ENCODE assay signal across 8 cellular contexts in the genomic region with DNA sequence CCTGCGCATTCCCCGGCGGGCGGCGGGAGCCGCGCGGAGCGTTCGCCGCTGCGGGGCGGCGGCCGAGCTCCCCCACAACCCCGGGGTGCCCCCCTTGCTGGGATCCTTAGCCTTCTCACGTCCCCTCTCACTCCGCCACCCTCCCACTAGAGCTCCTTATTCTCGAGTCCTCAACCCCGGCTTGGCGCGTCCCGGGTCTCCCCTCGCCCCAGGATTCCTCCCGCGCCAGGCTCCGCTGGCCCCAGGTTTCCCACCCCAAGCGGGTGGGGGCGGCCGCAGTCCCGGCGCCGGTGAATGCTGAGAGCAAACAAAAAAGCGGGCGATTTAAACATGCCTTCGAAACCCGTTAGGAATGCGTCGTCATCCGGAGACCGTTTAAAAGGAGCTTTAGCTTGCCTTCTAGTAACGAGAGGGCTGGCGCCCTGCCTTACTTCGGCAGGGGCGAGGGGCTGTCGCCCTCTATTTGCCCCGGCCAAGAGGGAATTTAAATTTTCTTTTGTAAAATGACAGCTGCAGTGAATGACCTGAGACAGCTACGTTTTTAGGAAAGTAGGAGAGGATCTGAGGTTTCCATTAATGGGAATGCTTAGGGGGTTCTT.
A peak's percentile ranks its signal among the peaks of the same experiment; 100 is the strongest.
DNase-seq lines count a peak whose midpoint lies in the region; ATAC-seq and TF ChIP-seq lines count a peak whose summit lies in the region.

No MANE protein-coding gene starts in this region.

- H3K4me1 Mint-ChIP-seq in nephron progenitor cell = peaks cover 28% of the 10 kb centered on the region

- peak overlapping the region; percentile 84 for H3K4me3 Mint-ChIP-seq in nephron progenitor cell

- ATAC-seq in HG02840 (IDR thresholded peaks at IDR 0.05; ENCODE audit: low FRiP score, unreplicated experiment) = peak; percentile 15
- ATAC-seq in HG03196 (IDR thresholded peaks at IDR 0.05; ENCODE audit: unreplicated experiment) = no peak

- H3K9me3 Mint-ChIP-seq in nephron progenitor cell = no peaks in the 10 kb centered on the region

- no peak for TF ChIP-seq CTCF in AG04449 (IDR thresholded peaks at IDR 0.05; ENCODE audit: insufficient read depth, low read length, missing control alignments)
- TF ChIP-seq CTCF in GM12864 (IDR thresholded peaks at IDR 0.05; ENCODE audit: low read depth, low read length, missing control alignments) = no peak
- TF ChIP-seq CTCF in fibroblast of mammary gland (conservative IDR thresholded peaks at IDR 0.05; ENCODE audit: control insufficient read depth, insufficient read depth, low read depth, low read length) = no peak
- no peak for TF ChIP-seq CTCF in nephron progenitor cell (IDR thresholded peaks at IDR 0.05)

- H3K27me3 Mint-ChIP-seq in nephron progenitor cell (ENCODE audit: low read depth, poor library complexity) = peaks cover 22% of the 10 kb centered on the region

- peak overlapping the region; percentile 97 for H3K27ac Mint-ChIP-seq in nephron progenitor cell

- DNase-seq in AG04449 (ENCODE audit: low read depth, low spot score) (no peak), GM12864 (ENCODE audit: low read depth) (no peak), NCI-H1694 treated with DMSO at 0.1 percent for 48 hours (lab: John Stamatoyannopoulos, UW) (peak; percentile 23), activated T-cell treated with anti-CD3 and anti-CD28 coated beads for 48 hours (ENCODE audit: low read depth) (peak; percentile 34), fibroblast of mammary gland (ENCODE audit: low read depth) (peak; percentile 73), nephron progenitor cell (no peak)

- POLR2A ChIA-PET in AG04449 (lab: Yijun Ruan, JAX) = interaction anchor here (0.5 to 3.0 kb wide), 17 partner anchors 9 to 751 kb away, joined by 3 to 26 read pairs (median 3); partner anchors contain the start of gene LARP1B

- H3K36me3 Mint-ChIP-seq in nephron progenitor cell (ENCODE audit: low read depth) = peaks cover 10% of the 10 kb centered on the region

- CTCF ChIA-PET in AG04449 (lab: Yijun Ruan, JAX) = interaction anchor here (0.7 to 3.5 kb wide), 11 partner anchors 8 to 385 kb away, joined by 3 to 19 read pairs (median 3); no protein-coding TSS in a partner anchor

- peak overlapping the region; percentile 77 for H3K4me3 ChIP-seq in AG04449 (ENCODE audit: low read depth, low read length)
- peak overlapping the region; percentile 59 for H3K4me3 ChIP-seq in GM12864 (ENCODE audit: low read depth, low read length)
- peak overlapping the region; percentile 76 for H3K4me3 ChIP-seq in fibroblast of mammary gland (ENCODE audit: control insufficient read depth, low read depth, low read length)

Comparison
In these comparisons a context has a peak if more than half of its experiments do, and no peak if none do; other contexts are left out.
1. DNase-seq: peak in NCI-H1694 treated with DMSO at 0.1 percent for 48 hours (single experiment), activated T-cell treated with anti-CD3 and anti-CD28 coated beads for 48 hours (single experiment) and fibroblast of mammary gland (single experiment); none in AG04449 (single experiment), GM12864 (single experiment) and nephron progenitor cell (single experiment).
2. Peak in every context shown above with its lines, with median percentiles within 50 percentile points of each other: H3K4me3 ChIP-seq.